8 cellular contexts compared by ENCODE assay signal in genomic region chr17:39195568-39196160, GRCh38. TPM values are rescaled to one million over a fixed set of nuclear protein-coding genes. Genes with fewer than 3 reads are reported as not detected.
A peak's percentile ranks its signal among the peaks of the same experiment; 100 is the strongest.
DNase-seq lines count a peak whose midpoint lies in the region; ATAC-seq and TF ChIP-seq lines count a peak whose summit lies in the region.

No MANE protein-coding gene starts in this region.

- ATAC-seq in HG03175 (IDR thresholded peaks at IDR 0.05; ENCODE audit: unreplicated experiment) = no peak

- H3K27me3 ChIP-seq in fibroblast of lung (ENCODE audit: control insufficient read depth, insufficient read depth, low read length) (no peaks in the 10 kb centered on the region), skeletal muscle tissue (ENCODE audit: control insufficient read depth in 3 of 3, insufficient read depth in 3 of 3, low read length in 3 of 3) (no peaks in the 10 kb centered on the region)

- peaks cover 15% of the 10 kb centered on the region for H3K36me3 ChIP-seq in fibroblast of lung (ENCODE audit: control insufficient read depth, insufficient read depth, low read length)
- peaks cover 2 to 15% (median 10%) of the 10 kb centered on the region in 3 donors for H3K36me3 ChIP-seq in skeletal muscle tissue (ENCODE audit: control insufficient read depth in 3 of 3, insufficient read depth in 3 of 3, low read length in 3 of 3)

- DNase-seq in GM12864 (ENCODE audit: low read depth) (no peak), RWPE1 (ENCODE audit: low spot score) (no peak), fibroblast of lung (ENCODE audit: low read depth in 2 of 2) (peak in 1 of 2 donors; percentile 59), LoVo (ENCODE audit: low spot score) (no peak), DMS153 (lab: John Stamatoyannopoulos, UW) (no peak), NCI-H526 (lab: John Stamatoyannopoulos, UW) (no peak)

- CTCF ChIA-PET in RWPE1 (lab: Yijun Ruan, JAX) = interaction anchor here (0.5 to 1.6 kb wide), 5 partner anchors 21 to 261 kb away, joined by 3 to 10 read pairs (median 5); no protein-coding TSS in a partner anchor

- peak overlapping the region; percentile 77 for H3K4me3 ChIP-seq in GM12864 (ENCODE audit: low read depth, low read length)
- H3K4me3 ChIP-seq in fibroblast of lung (replicated peaks in 1 of 4; ENCODE audit: control extremely low read depth in 1 of 4, insufficient read depth in 1 of 4, low read depth in 3 of 4, low read length in 4 of 4) = peak overlapping the region in 2 of 4 experiments; percentile 61 to 84
- peak overlapping the region; percentile 48 to 77 (median 72) for H3K4me3 ChIP-seq in skeletal muscle tissue (ENCODE audit: low read length in 3 of 3)

- POLR2A ChIA-PET in RWPE1 (lab: Yijun Ruan, JAX; ENCODE audit: low non-redundant PET) = no interaction called here

- no peak for TF ChIP-seq CTCF in GM12864 (IDR thresholded peaks at IDR 0.05; ENCODE audit: low read depth, low read length, missing control alignments)
- no peak for TF ChIP-seq CTCF in RWPE1 (conservative IDR thresholded peaks at IDR 0.05; ENCODE audit: low read depth)
- TF ChIP-seq CTCF in fibroblast of lung (conservative IDR thresholded peaks at IDR 0.05 in 1 of 2, IDR thresholded peaks at IDR 0.05 in 1 of 2; ENCODE audit: low read depth in 1 of 2, low read length in 2 of 2) = no peak

- peaks cover 19% of the 10 kb centered on the region for H3K79me2 ChIP-seq in fibroblast of lung (ENCODE audit: control insufficient read depth, insufficient read depth, low read length)

- H3K27ac ChIP-seq in RWPE1 = peak overlapping the region; percentile 88
- H3K27ac ChIP-seq in fibroblast of lung (ENCODE audit: insufficient read depth, low read length) = no peak overlapping the region
- peak overlapping the region; percentile 99 for H3K27ac ChIP-seq in skeletal muscle tissue (ENCODE audit: low read depth, low read length)

- no peak overlapping the region for H2AFZ ChIP-seq in fibroblast of lung (ENCODE audit: low read length)

- H3K4me2 ChIP-seq in fibroblast of lung (ENCODE audit: extremely low read depth, insufficient read depth, low read length) = peak overlapping the region; percentile 79

- H3K9ac ChIP-seq in fibroblast of lung (ENCODE audit: insufficient read depth, low read length) (no peak overlapping the region), skeletal muscle tissue (ENCODE audit: low read depth in 1 of 3, low read length in 3 of 3) (peak overlapping the region; percentile 63 to 89 (median 88))

- no peaks in the 10 kb centered on the region for H3K9me3 ChIP-seq in fibroblast of lung (ENCODE audit: control insufficient read depth, insufficient read depth, low read depth, low read length)
- H3K9me3 ChIP-seq in skeletal muscle tissue (ENCODE audit: control insufficient read depth in 3 of 3, low read length in 3 of 3) = no peaks in the 10 kb centered on the region

- H3K4me1 ChIP-seq in fibroblast of lung (ENCODE audit: control insufficient read depth, extremely low read depth, insufficient read depth, low read length) (peaks cover 10% of the 10 kb centered on the region), skeletal muscle tissue (ENCODE audit: control insufficient read depth in 3 of 3, insufficient read depth in 3 of 3, low read length in 3 of 3) (peaks cover 66 to 69% (median 66%) of the 10 kb centered on the region in 3 donors)

- H4K20me1 ChIP-seq in fibroblast of lung (ENCODE audit: control insufficient read depth, extremely low read depth, insufficient read depth, low read length) = no peaks in the 10 kb centered on the region

RNA-seq across cellular contexts. Expression of gene CACNB1, which starts 1.8 kb away (rescaled TPM):
- 2.3 and 5.9 TPM in 2 replicates for total RNA-seq in fibroblast of lung
- 4.2 and 5.7 TPM in 2 replicates for polyA plus RNA-seq in fibroblast of lung
- polyA plus RNA-seq in fibroblast of lung (2012) = 4.6 and 6.2 TPM in 2 replicates
- 5.1 and 5.8 TPM in 2 replicates for polyA minus RNA-seq in fibroblast of lung (ENCODE audit: low replicate concordance)
- 146 TPM for total RNA-seq in skeletal muscle tissue

RNA-seq across cellular contexts. Expression of gene RPL19, which starts 4.4 kb away (rescaled TPM):
- total RNA-seq in fibroblast of lung (1,378 and 1,996 TPM in 2 replicates), skeletal muscle tissue (1,766 TPM)
- polyA plus RNA-seq in fibroblast of lung = 1,814 and 2,237 TPM in 2 replicates
- 2,049 and 2,331 TPM in 2 replicates for polyA plus RNA-seq in fibroblast of lung (2012)
- 547 and 575 TPM in 2 replicates for polyA minus RNA-seq in fibroblast of lung (ENCODE audit: low replicate concordance)

RNA-seq across cellular contexts. Expression of gene ARL5C, which starts 29.7 kb away (rescaled TPM):
- total RNA-seq in fibroblast of lung (not detected in 2 replicates), skeletal muscle tissue (under 0.01 TPM)
- polyA plus RNA-seq in fibroblast of lung = not detected in 2 replicates
- not detected in 2 replicates for polyA plus RNA-seq in fibroblast of lung (2012)
- polyA minus RNA-seq in fibroblast of lung (ENCODE audit: low replicate concordance) = not detected in 2 replicates

RNA-seq across cellular contexts. Expression of gene STAC2, which starts 30.1 kb away (rescaled TPM):
- total RNA-seq in fibroblast of lung = under 0.01 TPM in 1 of 2 replicates, not detected in the other
- 0.01 TPM in 1 of 2 replicates, not detected in the other for polyA plus RNA-seq in fibroblast of lung
- not detected in 2 replicates for polyA plus RNA-seq in fibroblast of lung (2012)
- not detected in 2 replicates for polyA minus RNA-seq in fibroblast of lung (ENCODE audit: low replicate concordance)
- not detected for total RNA-seq in skeletal muscle tissue

RNA-seq across cellular contexts. Expression of gene PLXDC1, which starts 44.2 kb away (rescaled TPM):
- total RNA-seq in fibroblast of lung (4.1 and 6.3 TPM in 2 replicates), skeletal muscle tissue (0.52 TPM)
- 4.7 and 5.8 TPM in 2 replicates for polyA plus RNA-seq in fibroblast of lung
- polyA plus RNA-seq in fibroblast of lung (2012) = 2.8 and 4.2 TPM in 2 replicates
- polyA minus RNA-seq in fibroblast of lung (ENCODE audit: low replicate concordance) = 9.7 and 17.0 TPM in 2 replicates

Comparison
In these comparisons a context has a peak if more than half of its experiments do, and no peak if none do; other contexts are left out.
1. RNA of gene CACNB1, which starts 1.8 kb away (total RNA-seq): 146 TPM in skeletal muscle tissue (single experiment); 2.3 to 5.9 TPM in fibroblast of lung; every median in the first group is over 10 times any median in the second.